ENCODE assay signal across 1 cellular context in the genomic region with DNA sequence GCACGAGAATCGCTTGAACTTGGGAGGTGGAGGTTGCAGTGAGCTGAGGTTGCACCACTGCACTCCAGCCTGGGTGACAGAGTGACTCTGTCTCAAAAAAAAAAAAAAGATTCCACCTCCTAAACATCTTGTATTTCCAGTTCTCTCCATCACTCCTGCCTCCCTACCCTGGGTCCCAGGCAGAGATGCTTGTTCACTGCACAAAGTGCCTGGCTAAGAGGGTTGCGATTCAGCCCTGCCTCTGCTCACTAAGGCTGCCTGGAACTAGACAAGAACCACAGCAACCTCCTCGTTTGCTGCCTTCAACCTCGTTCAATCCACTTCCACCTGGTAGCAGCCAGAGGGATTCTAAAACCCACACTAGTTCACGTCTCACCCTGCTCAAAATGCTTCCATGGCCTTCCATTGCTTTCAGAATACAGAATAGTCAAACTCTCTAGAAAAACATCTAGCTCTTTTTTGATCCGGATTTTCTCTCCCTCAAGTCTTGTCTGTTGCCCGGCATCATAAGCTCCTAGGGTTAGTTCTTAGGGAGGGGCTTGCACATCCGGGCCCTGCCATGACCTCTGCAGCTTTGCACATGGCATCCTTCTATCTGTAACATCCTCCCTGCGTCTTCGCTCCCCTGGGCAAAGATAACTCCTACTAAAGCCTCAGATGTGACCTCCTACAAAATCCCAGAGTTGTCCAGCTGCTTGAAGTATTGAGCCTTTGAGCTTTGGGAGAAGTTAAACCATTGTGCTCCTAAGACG.
TF ChIP-seq lines count a peak whose summit lies in the region.

No MANE protein-coding gene starts in this region.

TF ChIP-seq in A549, 52 proteins besides CTCF, POLR2A, EP300 and RAD21 (continued from another document):
- TF ChIP-seq GATA3 (IDR thresholded peaks at IDR 0.05; ENCODE audit: borderline replicate concordance) (no peak), SMC3 (IDR thresholded peaks at IDR 0.05) (no peak), FOSL2 (IDR thresholded peaks at IDR 0.05) (no peak), FOSL2 (CRISPR knock-in tag; IDR thresholded peaks at IDR 0.05) (no peak)
- TF ChIP-seq, protein P1, sequence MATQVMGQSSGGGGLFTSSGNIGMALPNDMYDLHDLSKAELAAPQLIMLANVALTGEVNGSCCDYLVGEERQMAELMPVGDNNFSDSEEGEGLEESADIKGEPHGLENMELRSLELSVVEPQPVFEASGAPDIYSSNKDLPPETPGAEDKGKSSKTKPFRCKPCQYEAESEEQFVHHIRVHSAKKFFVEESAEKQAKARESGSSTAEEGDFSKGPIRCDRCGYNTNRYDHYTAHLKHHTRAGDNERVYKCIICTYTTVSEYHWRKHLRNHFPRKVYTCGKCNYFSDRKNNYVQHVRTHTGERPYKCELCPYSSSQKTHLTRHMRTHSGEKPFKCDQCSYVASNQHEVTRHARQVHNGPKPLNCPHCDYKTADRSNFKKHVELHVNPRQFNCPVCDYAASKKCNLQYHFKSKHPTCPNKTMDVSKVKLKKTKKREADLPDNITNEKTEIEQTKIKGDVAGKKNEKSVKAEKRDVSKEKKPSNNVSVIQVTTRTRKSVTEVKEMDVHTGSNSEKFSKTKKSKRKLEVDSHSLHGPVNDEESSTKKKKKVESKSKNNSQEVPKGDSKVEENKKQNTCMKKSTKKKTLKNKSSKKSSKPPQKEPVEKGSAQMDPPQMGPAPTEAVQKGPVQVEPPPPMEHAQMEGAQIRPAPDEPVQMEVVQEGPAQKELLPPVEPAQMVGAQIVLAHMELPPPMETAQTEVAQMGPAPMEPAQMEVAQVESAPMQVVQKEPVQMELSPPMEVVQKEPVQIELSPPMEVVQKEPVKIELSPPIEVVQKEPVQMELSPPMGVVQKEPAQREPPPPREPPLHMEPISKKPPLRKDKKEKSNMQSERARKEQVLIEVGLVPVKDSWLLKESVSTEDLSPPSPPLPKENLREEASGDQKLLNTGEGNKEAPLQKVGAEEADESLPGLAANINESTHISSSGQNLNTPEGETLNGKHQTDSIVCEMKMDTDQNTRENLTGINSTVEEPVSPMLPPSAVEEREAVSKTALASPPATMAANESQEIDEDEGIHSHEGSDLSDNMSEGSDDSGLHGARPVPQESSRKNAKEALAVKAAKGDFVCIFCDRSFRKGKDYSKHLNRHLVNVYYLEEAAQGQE (IDR thresholded peaks at IDR 0.05): no peak
TF ChIP-seq in A549: peak in this region for 0.
